18 cellular contexts compared by ENCODE assay signal in the genomic region with DNA sequence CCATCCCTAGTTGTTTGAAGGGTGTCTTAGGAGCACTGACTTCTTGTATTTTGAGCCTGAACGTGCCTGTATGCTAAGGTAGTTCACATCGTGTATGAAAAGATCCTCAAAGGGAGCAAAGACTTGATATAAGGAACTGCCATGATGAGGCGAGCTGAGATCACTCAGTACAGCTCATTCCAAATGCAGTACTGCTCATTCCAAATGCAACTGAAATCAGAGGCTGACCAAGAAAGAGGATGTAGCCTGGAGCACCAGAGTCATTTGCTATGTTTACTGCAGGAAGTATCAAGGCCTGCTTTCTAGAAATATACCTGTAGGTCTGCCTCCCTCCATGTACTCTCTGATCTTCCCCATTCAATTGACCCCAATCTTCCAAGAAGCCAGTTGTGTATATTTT.
DNase-seq lines count a peak whose midpoint lies in the region; ATAC-seq and TF ChIP-seq lines count a peak whose summit lies in the region.
"Had no signal": no experiment of that assay in that cellular context is flagged by ENCODE, and none has a peak within 500 bp of the region (broad histone marks: within the 10 kb centered on the region; RNA-seq: fewer than 3 reads in every experiment).

No MANE protein-coding gene starts in this region.

- H3K4me3 ChIP-seq in IMR-90 (ENCODE audit: insufficient read depth, low read depth, low read length) = no peak overlapping the region
- H3K4me3 ChIP-seq in PC-3 (ENCODE audit: low read length) = no peak overlapping the region
- H3K4me3 ChIP-seq in choroid plexus epithelial cell (ENCODE audit: low read depth, low read length) = no peak overlapping the region
- no peak overlapping the region for H3K4me3 ChIP-seq in neural progenitor cell
- H3K4me3 ChIP-seq in coronary artery = no peak overlapping the region
- H3K4me3 ChIP-seq: A549, SJSA1 had no signal

- no peaks in the 10 kb centered on the region for H3K9me1 ChIP-seq in IMR-90 (ENCODE audit: insufficient read depth, low read length)

- no peak overlapping the region for H2BK15ac ChIP-seq in IMR-90 (ENCODE audit: low read depth, low read length)

- H3K4me1 ChIP-seq in IMR-90 (ENCODE audit: control insufficient read depth, insufficient read depth, low read length) (no peaks in the 10 kb centered on the region), PC-3 (ENCODE audit: insufficient read depth, low read length) (no peaks in the 10 kb centered on the region), neural progenitor cell (no peaks in the 10 kb centered on the region)
- H3K4me1 ChIP-seq: A549, BE2C, SJSA1 had no signal

- no peak overlapping the region for H3K14ac ChIP-seq in IMR-90 (replicated peaks; ENCODE audit: low read depth, low read length)

- H3K4me2 ChIP-seq in IMR-90 (ENCODE audit: low read depth, low read length) (no peak overlapping the region), PC-3 (ENCODE audit: low read length) (no peak overlapping the region), neural progenitor cell (no peak overlapping the region)
- H3K4me2 ChIP-seq: A549, KMS-11 had no signal

- no peaks in the 10 kb centered on the region for H3K27me3 ChIP-seq in IMR-90 (ENCODE audit: control insufficient read depth, insufficient read depth, low read length)
- H3K27me3 ChIP-seq in PC-3 (ENCODE audit: low read length) = no peaks in the 10 kb centered on the region
- no peaks in the 10 kb centered on the region for H3K27me3 ChIP-seq in neural progenitor cell
- H3K27me3 ChIP-seq: BE2C, SJSA1 had no signal

- no peak overlapping the region for H2BK20ac ChIP-seq in IMR-90 (ENCODE audit: low read depth, low read length)

- H3K27ac ChIP-seq in IMR-90 (ENCODE audit: insufficient read depth, low read length) = no peak overlapping the region
- no peak overlapping the region for H3K27ac ChIP-seq in PC-3 (ENCODE audit: low read length)
- no peak overlapping the region for H3K27ac ChIP-seq in neural progenitor cell
- H3K27ac ChIP-seq in coronary artery = no peak overlapping the region
- H3K27ac ChIP-seq: A549, HL-60, KMS-11, SJSA1 had no signal

- no peaks in the 10 kb centered on the region for H3K4me1 Mint-ChIP-seq in neural progenitor cell

- H2AK9ac ChIP-seq in IMR-90 (replicated peaks; ENCODE audit: low read depth, low read length, poor library complexity) = no peak overlapping the region

- TF ChIP-seq RAD21 in IMR-90 (IDR thresholded peaks at IDR 0.05; ENCODE audit: low read length) = no peak

- intact Hi-C loops in IMR-90 (cut with micrococcal nuclease) = loop anchor here (5.0 kb wide), 1 partner anchor 198 kb away; no protein-coding TSS in a partner anchor
- intact Hi-C loops in PC-3 (cut with micrococcal nuclease) = no loop called here

- CTCF ChIA-PET in IMR-90 (lab: Yijun Ruan, JAX) (no interaction called here), PC-3 (lab: Charles Lee) (no interaction called here)

- in situ Hi-C loops in IMR-90 (cut with MboI; ENCODE audit: low sequenced_read_pairs) = no loop called here

- H4K5ac ChIP-seq in IMR-90 (ENCODE audit: low read depth, low read length) = no peak overlapping the region

- H4K20me1 ChIP-seq in IMR-90 (ENCODE audit: insufficient read depth, low read length) (no peaks in the 10 kb centered on the region), PC-3 (ENCODE audit: low read length) (no peaks in the 10 kb centered on the region), neural progenitor cell (ENCODE audit: low read depth) (no peaks in the 10 kb centered on the region)

- no peaks in the 10 kb centered on the region for H3K9me2 ChIP-seq in PC-3 (replicated peaks; ENCODE audit: low read length)

- no CpG with 5 or more reads among the region's 3 CpGs for WGBS in IMR-90 (ENCODE audit: extremely low coverage in 2 of 2, insufficient read length in 1 of 2), 2 experiments

- H2AK5ac ChIP-seq in IMR-90 (ENCODE audit: low read depth, low read length) = no peak overlapping the region

- no peak for ATAC-seq in IMR-90 (ENCODE audit: low read depth)
- ATAC-seq in PC-3 = peak; percentile 46
- no peak for ATAC-seq in HG02623 (IDR thresholded peaks at IDR 0.05; ENCODE audit: unreplicated experiment)
- ATAC-seq: A549, Panc1, Right ventricle myocardium inferior had no signal

- H2AFZ ChIP-seq in IMR-90 (replicated peaks; ENCODE audit: low read length, poor library complexity) (no peak overlapping the region), PC-3 (ENCODE audit: low read length) (no peak overlapping the region), neural progenitor cell (replicated peaks) (peak overlapping the region; percentile 61)

- no peaks in the 10 kb centered on the region for H3K27me3 Mint-ChIP-seq in neural progenitor cell (ENCODE audit: insufficient read depth, low read depth)

- no peaks in the 10 kb centered on the region for H3K36me3 Mint-ChIP-seq in neural progenitor cell

- no peaks in the 10 kb centered on the region for H3K9me3 Mint-ChIP-seq in neural progenitor cell

- no peak overlapping the region for H3K4ac ChIP-seq in IMR-90 (ENCODE audit: low read depth, low read length)

- dilution Hi-C loops in IMR-90 (cut with HindIII; ENCODE audit: low sequenced_read_pairs, unreplicated experiment) = no loop called here

- no peaks in the 10 kb centered on the region for H3K79me1 ChIP-seq in IMR-90 (ENCODE audit: low read depth in 1 of 2, low read length in 2 of 2)

- DNase-seq in IMR-90 (peak; percentile 21), PC-3 (peak; percentile 45), choroid plexus epithelial cell (ENCODE audit: low read depth) (peak; percentile 3), neural progenitor cell (ENCODE audit: low spot score) (no peak), NCI-H82 (lab: John Stamatoyannopoulos, UW) (no peak), coronary artery (ENCODE audit: low spot score) (no peak)
- DNase-seq: BE2C, DMS79, NCI-H1417, NCI-H1694 treated with DMSO at 0.1 percent for 48 hours, NCI-H2081 treated with DMSO at 0.1 percent for 48 hours had no signal

- no TSS peak for BruUV-seq in IMR-90 (replicated peaks; lab: Mats Ljungman, UMichigan)
- BruUV-seq in PC-3 (replicated peaks; lab: Mats Ljungman, UMichigan) = no TSS peak

- TF ChIP-seq CTCF in IMR-90 (conservative IDR thresholded peaks at IDR 0.05; ENCODE audit: low read depth, low read length) (no peak), PC-3 (conservative IDR thresholded peaks at IDR 0.05; ENCODE audit: low read depth, low read length) (no peak), choroid plexus epithelial cell (conservative IDR thresholded peaks at IDR 0.05; ENCODE audit: low read depth, low read length) (no peak), neural progenitor cell (IDR thresholded peaks at IDR 0.05) (no peak), coronary artery (IDR thresholded peaks at IDR 0.05) (no peak)

- no peak overlapping the region for H3K56ac ChIP-seq in IMR-90 (ENCODE audit: extremely low read depth, insufficient read depth, low read length)

- H3F3A ChIP-seq in PC-3 (ENCODE audit: low read length, unreplicated experiment) = no peaks in the 10 kb centered on the region
- no peaks in the 10 kb centered on the region for H3F3A ChIP-seq in neural progenitor cell (ENCODE audit: low read depth)

- H3K9ac ChIP-seq in IMR-90 (ENCODE audit: low read depth, low read length) (no peak overlapping the region), PC-3 (ENCODE audit: low read length) (no peak overlapping the region), neural progenitor cell (no peak overlapping the region)
- H3K9ac ChIP-seq: KMS-11 had no signal

- no peak overlapping the region for H3K23ac ChIP-seq in IMR-90 (ENCODE audit: low read depth, low read length)

- H3K27ac Mint-ChIP-seq in neural progenitor cell = no peak overlapping the region

- no peak overlapping the region for H3K4me3 Mint-ChIP-seq in neural progenitor cell

- no peak overlapping the region for H2BK120ac ChIP-seq in IMR-90 (ENCODE audit: low read depth, low read length)

- H3K79me2 ChIP-seq in PC-3 (ENCODE audit: low read length) (no peaks in the 10 kb centered on the region), neural progenitor cell (ENCODE audit: low read depth) (no peaks in the 10 kb centered on the region)

- POLR2A ChIA-PET in IMR-90 (lab: Charles Lee; ENCODE audit: unreplicated experiment) (no interaction called here), PC-3 (lab: Charles Lee; ENCODE audit: unreplicated experiment) (no interaction called here)

- no peak for TF ChIP-seq POLR2A in IMR-90 (IDR thresholded peaks at IDR 0.05; ENCODE audit: low read depth, low read length)

- H2BK5ac ChIP-seq in IMR-90 (ENCODE audit: low read depth, low read length, poor library complexity, severe bottlenecking) = no peak overlapping the region

- no peaks in the 10 kb centered on the region for H3K36me3 ChIP-seq in IMR-90 (ENCODE audit: control insufficient read depth, insufficient read depth, low read length)
- H3K36me3 ChIP-seq in PC-3 (ENCODE audit: low read depth, low read length) = no peaks in the 10 kb centered on the region
- H3K36me3 ChIP-seq in neural progenitor cell = no peaks in the 10 kb centered on the region
- H3K36me3 ChIP-seq: BE2C, SJSA1 had no signal

- H3K9me3 ChIP-seq in IMR-90 (ENCODE audit: control insufficient read depth, insufficient read depth, low read length) = no peaks in the 10 kb centered on the region
- H3K9me3 ChIP-seq in PC-3 (ENCODE audit: low read length) = no peaks in the 10 kb centered on the region
- H3K9me3 ChIP-seq in neural progenitor cell (ENCODE audit: low read depth) = no peaks in the 10 kb centered on the region
- H3K9me3 ChIP-seq: A549, BE2C had no signal

- H3K18ac ChIP-seq in IMR-90 (ENCODE audit: low read depth, low read length) = no peak overlapping the region

- no peak overlapping the region for H4K91ac ChIP-seq in IMR-90 (ENCODE audit: insufficient read depth, low read depth, low read length)

- no peak overlapping the region for H4K8ac ChIP-seq in IMR-90 (ENCODE audit: low read depth in 2 of 2, low read length in 2 of 2)

TF ChIP-seq in IMR-90, 13 proteins besides CTCF, POLR2A, EP300 and RAD21:
- no peak for TF ChIP-seq MAFK (IDR thresholded peaks at IDR 0.05; ENCODE audit: low read depth, low read length)
- TF ChIP-seq, protein P1, sequence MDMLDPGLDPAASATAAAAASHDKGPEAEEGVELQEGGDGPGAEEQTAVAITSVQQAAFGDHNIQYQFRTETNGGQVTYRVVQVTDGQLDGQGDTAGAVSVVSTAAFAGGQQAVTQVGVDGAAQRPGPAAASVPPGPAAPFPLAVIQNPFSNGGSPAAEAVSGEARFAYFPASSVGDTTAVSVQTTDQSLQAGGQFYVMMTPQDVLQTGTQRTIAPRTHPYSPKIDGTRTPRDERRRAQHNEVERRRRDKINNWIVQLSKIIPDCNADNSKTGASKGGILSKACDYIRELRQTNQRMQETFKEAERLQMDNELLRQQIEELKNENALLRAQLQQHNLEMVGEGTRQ (IDR thresholded peaks at IDR 0.05; ENCODE audit: low read depth, low read length) = no peak

Comparison
In these comparisons a context has a peak if more than half of its experiments do, and no peak if none do; other contexts are left out.
1. DNase-seq: peak in IMR-90 (single experiment), PC-3 (single experiment) and choroid plexus epithelial cell (single experiment); none in neural progenitor cell (single experiment), NCI-H82 (single experiment) and coronary artery (single experiment).